In the genomic region with DNA sequence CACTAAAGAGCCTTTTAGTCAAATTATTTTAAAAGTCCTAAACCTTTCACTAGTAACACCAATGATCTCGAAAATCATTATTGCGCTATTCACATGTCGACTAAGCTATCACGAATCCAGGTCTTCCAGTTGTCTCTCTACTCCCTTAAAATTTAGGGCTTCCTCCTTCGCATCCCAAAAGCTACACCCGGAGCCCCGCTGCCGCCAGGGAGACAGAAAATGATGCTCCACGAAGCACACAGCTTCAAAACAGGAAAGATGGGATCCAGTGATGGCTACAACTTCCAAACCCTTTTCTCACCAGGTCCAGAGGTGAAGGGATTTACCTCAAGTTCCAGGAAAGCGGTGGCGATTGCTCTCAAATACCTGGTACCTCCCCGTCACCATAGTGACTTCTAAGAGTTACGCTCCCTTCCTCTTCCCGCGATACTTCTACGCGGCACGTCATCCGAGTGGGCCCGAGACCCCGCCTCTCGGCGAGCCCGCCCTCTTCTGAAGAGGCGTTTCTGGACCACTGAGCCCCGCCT, we compare ENCODE assay signal across 8 cellular contexts. TPM values are rescaled to one million over a fixed set of nuclear protein-coding genes. Genes with fewer than 3 reads are reported as not detected.
DNase-seq lines count a peak whose midpoint lies in the region; ATAC-seq and TF ChIP-seq lines count a peak whose summit lies in the region.

A gene (minus strand): TSS at position 406 of the 527 bp plus-strand sequence. CDS start 14,625 bp downstream, outside the sequence.

- DNase-seq in NCI-H146 treated with DMSO at 0.1 percent for 48 hours (lab: John Stamatoyannopoulos, UW; ENCODE audit: unreplicated experiment) (peak; percentile 98), amniotic epithelial cell (ENCODE audit: low read depth) (peak; percentile 93), heart left ventricle (peak; percentile 96 to 98 (median 97)), pons (ENCODE audit: low spot score) (peak; percentile 95), type B pancreatic cell (ENCODE audit: extremely low spot score, unreplicated experiment) (peak; percentile 94)

- no peaks in the 10 kb centered on the region for H3K9me3 Mint-ChIP-seq in type B pancreatic cell

- H3K36me3 ChIP-seq in heart left ventricle, result no peaks in the 10 kb centered on the region

- H3K27ac Mint-ChIP-seq in type B pancreatic cell, result peak within 1 kb of the TSS; percentile 99

- peak within 1 kb of the TSS; percentile 99 for H3K4me3 Mint-ChIP-seq in type B pancreatic cell

- H3K4me3 ChIP-seq in GM12875 (ENCODE audit: low read depth, low read length), result peak within 1 kb of the TSS; percentile 98
- peak within 1 kb of the TSS; percentile 47 to 90 (median 74) for H3K4me3 ChIP-seq in heart left ventricle

- no peaks in the 10 kb centered on the region for H3K9me3 ChIP-seq in heart left ventricle

- intact Hi-C loops in T-helper 1 cell treated with Interleukin-12 subunit alpha and Interleukin-12 subunit beta and Interleukin-4 antibody, amounts not matched to agents 30 ng/mL and 1 ng/mL, for 36 hours (cut with micrococcal nuclease), result loop anchor here (1.0 to 5.0 kb wide), 14 partner anchors 14 to 1757 kb away; a partner anchor contains a TSS
- intact Hi-C loops in heart left ventricle (cut with DNase I), result loop anchor here in 2 of 10 donors (1.0 to 5.0 kb wide), 2 partner anchors 166 to 168 kb away; a partner anchor contains a TSS

- peak within 1 kb of the TSS; percentile 72 to 93 (median 86) for H3K27ac ChIP-seq in heart left ventricle

- peak; percentile 92 for ATAC-seq in HG02870 (IDR thresholded peaks at IDR 0.05; ENCODE audit: unreplicated experiment)
- ATAC-seq in heart left ventricle, result peak; percentile 99

- TF ChIP-seq POLR2A in heart left ventricle (IDR thresholded peaks at IDR 0.05), result peak in 1 of 2 donors; percentile 6

- WGBS in heart left ventricle, 4 donors, result 0 to 1% (median 0%) methylated on average over 26 of the region's 26 CpGs

- H3K27me3 ChIP-seq in heart left ventricle, result no peaks in the 10 kb centered on the region

- H3K36me3 Mint-ChIP-seq in type B pancreatic cell, result no peaks in the 10 kb centered on the region

- peaks cover 7% of the 10 kb centered on the region for H3K27me3 Mint-ChIP-seq in type B pancreatic cell

- TF ChIP-seq CTCF in GM12875 (IDR thresholded peaks at IDR 0.05; ENCODE audit: borderline replicate concordance, insufficient read depth, low read depth, low read length) (no peak), heart left ventricle (IDR thresholded peaks at IDR 0.05) (no peak), type B pancreatic cell (conservative IDR thresholded peaks at IDR 0.05) (peak; percentile 46)

- peaks cover 22% of the 10 kb centered on the region for H3K4me1 Mint-ChIP-seq in type B pancreatic cell (ENCODE audit: unreplicated experiment)

- H3K4me1 ChIP-seq in heart left ventricle, result peaks cover 0 to 29% (median 17%) of the 10 kb centered on the region in 12 donors

RNA-seq across cellular contexts. Expression of the gene that starts here (rescaled TPM):
- 25.1 and 25.3 TPM in 2 replicates for total RNA-seq in T-helper 1 cell treated with Interleukin-12 subunit alpha and Interleukin-12 subunit beta and Interleukin-4 antibody, amounts not matched to agents 30 ng/mL and 1 ng/mL, for 36 hours
- 10 to 100 TPM in 6 of 9 donors, 1 to 10 TPM in 3; 6.8 to 18.6 (median 10.6) TPM for total RNA-seq in heart left ventricle
- 1 to 10 TPM; 6.2 to 6.4 TPM for polyA plus RNA-seq in heart left ventricle
- 29.5 and 40.8 TPM in 2 replicates for total RNA-seq in type B pancreatic cell (ENCODE audit: low replicate concordance)

Comparison
In these comparisons a context has a peak if more than half of its experiments do, and no peak if none do; other contexts are left out.
1. Peak in every context shown above with its lines: DNase-seq, ATAC-seq, H3K4me3 ChIP-seq and H3K27ac ChIP-seq.